Comparison of ENCODE assay signal across 14 cellular contexts in the genomic region with DNA sequence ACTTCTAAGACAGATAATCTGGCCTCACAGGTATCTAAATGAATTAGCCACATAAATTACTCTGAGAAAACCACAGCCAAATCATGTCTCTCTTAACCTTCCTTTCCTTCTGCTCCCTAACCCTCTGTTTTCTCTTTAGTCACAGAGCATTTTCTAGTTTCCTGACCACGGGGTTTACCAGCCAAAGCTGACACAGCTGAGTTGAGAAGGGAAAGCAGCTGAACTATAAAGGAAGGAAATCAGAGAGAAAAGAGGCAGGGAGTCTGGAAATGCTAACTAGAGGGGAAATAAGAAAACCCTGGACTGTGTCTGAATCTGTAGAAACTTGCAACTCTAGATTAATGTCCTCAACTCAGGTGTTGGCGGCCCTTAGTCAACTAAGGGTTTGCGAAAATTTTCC. TPM values are rescaled to one million over a fixed set of nuclear protein-coding genes. Genes with fewer than 3 reads are reported as not detected.
DNase-seq lines count a peak whose midpoint lies in the region; ATAC-seq and TF ChIP-seq lines count a peak whose summit lies in the region.
"Had no signal": no experiment of that assay in that cellular context is flagged by ENCODE, and none has a peak within 500 bp of the region (broad histone marks: within the 10 kb centered on the region; RNA-seq: fewer than 3 reads in every experiment).

No MANE protein-coding gene starts in this region.

- in situ Hi-C loops in transverse colon (cut with MboI; ENCODE audit: low pct_ligation_motif_present in 1 of 4, low pct_unique_long_range_greater_than_20kb in 1 of 4, low sequenced_read_pairs in 3 of 4), result no loop called here

- no peaks in the 10 kb centered on the region for H3K27me3 ChIP-seq in transverse colon
- no peaks in the 10 kb centered on the region for H3K27me3 ChIP-seq in prostate gland (replicated peaks; ENCODE audit: insufficient read depth)
- H3K27me3 ChIP-seq: dorsolateral prefrontal cortex, vagina had no signal

- peak; percentile 6 for DNase-seq in AG08395 (ENCODE audit: low spot score)
- DNase-seq in LNCaP clone FGC (ENCODE audit: low read depth), result no peak
- peak; percentile 68 for DNase-seq in SHP77 treated with DMSO at 0.1 percent for 48 hours (lab: John Stamatoyannopoulos, UW)
- peak; percentile 40 for DNase-seq in kidney glomerular epithelial cell (lab: John Stamatoyannopoulos, UW)
- no peak for DNase-seq in transverse colon
- DNase-seq in prostate gland (ENCODE audit: low spot score), result no peak
- no peak for DNase-seq in GM19238 (ENCODE audit: insufficient read length, low spot score)
- DNase-seq: activated T-cell treated with anti-CD3 and anti-CD28 coated beads, Interleukin-2, amount 50 U/mL, for 24 hours; KG1; stimulated activated CD4-positive, alpha-beta T cell treated with anti-CD3 and anti-CD28 coated beads, Interleukin-4, amount 100 ng/mL, for 4 hours had no signal

- H3K27ac ChIP-seq in transverse colon (no peak overlapping the region), prostate gland (no peak overlapping the region)
- H3K27ac ChIP-seq: vagina had no signal

- H3K9me3 ChIP-seq in transverse colon, result no peaks in the 10 kb centered on the region
- H3K9me3 ChIP-seq in prostate gland, result no peaks in the 10 kb centered on the region
- H3K9me3 ChIP-seq: vagina had no signal

- H3K36me3 ChIP-seq in transverse colon (no peaks in the 10 kb centered on the region), prostate gland (no peaks in the 10 kb centered on the region)
- H3K36me3 ChIP-seq: vagina had no signal

- H3K4me1 ChIP-seq in transverse colon (peaks cover 0 to 7% (median 0%) of the 10 kb centered on the region in 4 donors), prostate gland (replicated peaks) (peaks cover 9% of the 10 kb centered on the region)

- ATAC-seq in HG03045 (IDR thresholded peaks at IDR 0.05; ENCODE audit: unreplicated experiment), result no peak
- ATAC-seq: stimulated activated memory B cell treated with anti-CD40 and anti-IgM and Interleukin-4, amounts not matched to agents 10 μg/mL and 1 μg/mL and 100 μg/mL, for 72 hours had no signal

- TF ChIP-seq POLR2A in transverse colon (IDR thresholded peaks at IDR 0.05), result no peak
- no peak for TF ChIP-seq POLR2A in prostate gland (IDR thresholded peaks at IDR 0.05)

- TF ChIP-seq CTCF in LNCaP clone FGC (IDR thresholded peaks at IDR 0.05; ENCODE audit: control insufficient read depth, extremely low read depth, insufficient read depth), result no peak
- TF ChIP-seq CTCF in transverse colon (IDR thresholded peaks at IDR 0.05), result no peak
- no peak for TF ChIP-seq CTCF in prostate gland (IDR thresholded peaks at IDR 0.05)

- TF ChIP-seq EP300 in transverse colon (IDR thresholded peaks at IDR 0.05; ENCODE audit: low read depth), result no peak

- H3K4me3 ChIP-seq in LNCaP clone FGC (ENCODE audit: low read depth, low read length), result peak overlapping the region; percentile 21; the same call in 1 of the 2 replicates
- H3K4me3 ChIP-seq in transverse colon, result no peak overlapping the region
- no peak overlapping the region for H3K4me3 ChIP-seq in prostate gland
- H3K4me3 ChIP-seq: dorsolateral prefrontal cortex, vagina had no signal

- intact Hi-C loops in transverse colon (cut with DNase I; ENCODE audit: low total_unique reads), result no loop called here
- intact Hi-C loops in prostate gland (cut with DNase I), result no loop called here

- WGBS in transverse colon (ENCODE audit: low coverage in 1 of 2), 2 donors, result 59 to 67% methylated on average over 3 of the region's 3 CpGs
- 50% methylated on average over 3 of the region's 3 CpGs for WGBS in prostate gland

RNA-seq across cellular contexts. Expression of a gene that starts 24.4 kb away (rescaled TPM):
- total RNA-seq in transverse colon, result 1 to 10 TPM in 3 of 4 donors, not detected in 1; 1.4 to 6.4 (median 3.5) TPM
- 10 to 100 TPM; 13.0 to 17.4 TPM for total RNA-seq in prostate gland

Comparison
In these comparisons a context has a peak if more than half of its experiments do, and no peak if none do; other contexts are left out.
1. DNase-seq: peak in AG08395 (single experiment), SHP77 treated with DMSO at 0.1 percent for 48 hours (single experiment) and kidney glomerular epithelial cell (single experiment); none in LNCaP clone FGC (single experiment), transverse colon (single experiment), prostate gland (single experiment) and GM19238 (single experiment).